In genomic region chr4:142238589-142238988, GRCh38 we compare ENCODE assay signal across 19 cellular contexts.
DNase-seq lines count a peak whose midpoint lies in the region; ATAC-seq, FAIRE-seq and TF ChIP-seq lines count a peak whose summit lies in the region.
"Had no signal": no experiment of that assay in that cellular context is flagged by ENCODE, and none has a peak within 500 bp of the region (broad histone marks: within the 10 kb centered on the region; RNA-seq: fewer than 3 reads in every experiment).

No MANE protein-coding gene starts in this region.

- H3K4me1 ChIP-seq in kidney (ENCODE audit: control insufficient read depth in 1 of 2, insufficient read depth in 1 of 2, low read depth in 1 of 2, low read length in 2 of 2), result no peaks in the 10 kb centered on the region
- H3K4me1 ChIP-seq: neural progenitor cell had no signal

- DNase-seq in AG09319 (ENCODE audit: extremely low read depth, low read depth) (peak; percentile 14), HFFc6 (peak; percentile 48), astrocyte of the spinal cord (ENCODE audit: low read depth, low spot score) (peak; percentile 36), kidney glomerular epithelial cell (lab: John Stamatoyannopoulos, UW) (peak; percentile 3), GOT3 (lab: John Stamatoyannopoulos, UW) (no peak), CD14-positive monocyte (ENCODE audit: low spot score) (no peak), kidney (no peak)
- DNase-seq: activated T-cell treated with anti-CD3 and anti-CD28 coated beads, Interleukin-2, amount 50 U/mL, for 1 hour; NCI-H1105; NCI-H2171 treated with DMSO at 0.1 percent for 48 hours; NCI-H82; retina; SK-N-SH had no signal

- H3K4me3 Mint-ChIP-seq in HFFc6 (peak overlapping the region; percentile 29), CD14-positive monocyte (no peak overlapping the region)
- H3K4me3 Mint-ChIP-seq: B cell, neural progenitor cell had no signal

- intact Hi-C loops in CD14-positive monocyte (cut with micrococcal nuclease) (no loop called here), kidney (cut with DNase I) (no loop called here)

- TF ChIP-seq CTCF in AG09319 (IDR thresholded peaks at IDR 0.05; ENCODE audit: low read depth, low read length) (no peak), HFFc6 (IDR thresholded peaks at IDR 0.05) (no peak), astrocyte of the spinal cord (IDR thresholded peaks at IDR 0.05; ENCODE audit: low read depth, low read length) (no peak), CD14-positive monocyte (IDR thresholded peaks at IDR 0.05) (no peak), kidney (IDR thresholded peaks at IDR 0.05; ENCODE audit: borderline replicate concordance, extremely low read depth, insufficient read depth) (no peak)

- no peak overlapping the region for H3K9ac ChIP-seq in kidney (ENCODE audit: low read length in 2 of 2)
- H3K9ac ChIP-seq: neural progenitor cell, SK-N-SH had no signal

- in situ Hi-C loops in astrocyte of the spinal cord (cut with HindIII; ENCODE audit: low sequenced_read_pairs), result no loop called here

- no peak for ATAC-seq in GM21423 (IDR thresholded peaks at IDR 0.05; ENCODE audit: unreplicated experiment)
- ATAC-seq: Panc1 had no signal

- H3K36me3 Mint-ChIP-seq in HFFc6 (ENCODE audit: low read depth) (peaks cover 27% of the 10 kb centered on the region), CD14-positive monocyte (no peaks in the 10 kb centered on the region)
- H3K36me3 Mint-ChIP-seq: neural progenitor cell had no signal

- no peaks in the 10 kb centered on the region for H3K36me3 ChIP-seq in kidney (ENCODE audit: control insufficient read depth in 1 of 2, insufficient read depth in 2 of 2, low read length in 2 of 2)
- H3K36me3 ChIP-seq: neural progenitor cell had no signal

- H3K27ac Mint-ChIP-seq in HFFc6, result peak overlapping the region; percentile 58
- H3K27ac Mint-ChIP-seq in CD14-positive monocyte, result no peak overlapping the region
- H3K27ac Mint-ChIP-seq: B cell, neural progenitor cell had no signal

- no peaks in the 10 kb centered on the region for H3K9me3 ChIP-seq in kidney (ENCODE audit: control insufficient read depth in 1 of 2, low read length in 2 of 2)
- H3K9me3 ChIP-seq: SK-N-SH had no signal

- H3K9me3 Mint-ChIP-seq in HFFc6 (no peaks in the 10 kb centered on the region), CD14-positive monocyte (peaks cover 0 to 6% (median 0%) of the 10 kb centered on the region in 7 donors)
- H3K9me3 Mint-ChIP-seq: neural progenitor cell had no signal

- H3K4me3 ChIP-seq in astrocyte of the spinal cord (ENCODE audit: low read depth, low read length), result no peak overlapping the region
- H3K4me3 ChIP-seq in kidney (ENCODE audit: low read length in 2 of 2), result no peak overlapping the region
- H3K4me3 ChIP-seq: neural progenitor cell had no signal

- no peak for FAIRE-seq in kidney (lab: Jason Lieb, UNC)
- FAIRE-seq: endothelial cell of umbilical vein, GM19239 had no signal

- H3K4me1 Mint-ChIP-seq in HFFc6 (ENCODE audit: low read depth) (peaks cover 69% of the 10 kb centered on the region), CD14-positive monocyte (no peaks in the 10 kb centered on the region)
- H3K4me1 Mint-ChIP-seq: B cell, neural progenitor cell had no signal

- H3K27me3 Mint-ChIP-seq in HFFc6 (ENCODE audit: insufficient read depth) (peaks cover 2% of the 10 kb centered on the region; the same call in 1 of the 2 replicates), CD14-positive monocyte (ENCODE audit: low read depth in 3 of 3) (no peaks in the 10 kb centered on the region)
- H3K27me3 Mint-ChIP-seq: B cell had no signal

- H3K27ac ChIP-seq in kidney (ENCODE audit: low read depth in 2 of 2, low read length in 2 of 2), result no peak overlapping the region
- H3K27ac ChIP-seq: neural progenitor cell had no signal

Comparison
In these comparisons a context has a peak if more than half of its experiments do, and no peak if none do; other contexts are left out.
1. DNase-seq: peak in AG09319 (single experiment), HFFc6 (single experiment), astrocyte of the spinal cord (single experiment) and kidney glomerular epithelial cell (single experiment); none in GOT3 (single experiment), CD14-positive monocyte (single experiment) and kidney (single experiment).